In genomic region chr2:100381240-100381639, GRCh38 we compare ENCODE assay signal across 8 cellular contexts. TPM values are rescaled to one million over a fixed set of nuclear protein-coding genes. Genes with fewer than 3 reads are reported as not detected.
DNase-seq lines count a peak whose midpoint lies in the region; ATAC-seq, FAIRE-seq and TF ChIP-seq lines count a peak whose summit lies in the region.

No MANE protein-coding gene starts in this region.

- H3K27ac ChIP-seq in CD4-positive, alpha-beta memory T cell (ENCODE audit: low read depth, low read length): no peak overlapping the region
- H3K27ac ChIP-seq in SJCRH30: no peak overlapping the region

- peak; percentile 95 for TF ChIP-seq CTCF in glutamatergic neuron (IDR thresholded peaks at IDR 0.05; ENCODE audit: partially characterized antibody, unreplicated experiment)

- DNase-seq in CD4-positive, alpha-beta memory T cell: peak in 4 of 5 donors; percentile 38 to 57 (median 54)
- peak; percentile 40 for DNase-seq in LoVo (ENCODE audit: low spot score)
- DNase-seq in SJCRH30: peak; percentile 60 to 86
- peak; percentile 89 for DNase-seq in activated effector memory CD4-positive, alpha-beta T cell treated with anti-CD3 and anti-CD28 coated beads, Interleukin-2, amount 50 U/mL, for 16 hours
- peak; percentile 86 for DNase-seq in glutamatergic neuron
- peak; percentile 90 for DNase-seq in posterior vena cava (ENCODE audit: low spot score)
- DNase-seq in urothelium cell line (ENCODE audit: low spot score): peak; percentile 80

- peaks cover 2 to 11% of the 10 kb centered on the region in 2 donors for H3K27me3 Mint-ChIP-seq in CD4-positive, alpha-beta memory T cell
- H3K27me3 Mint-ChIP-seq in glutamatergic neuron (ENCODE audit: unreplicated experiment): peaks cover 2% of the 10 kb centered on the region

- peaks cover 0 to 1% (median 0%) of the 10 kb centered on the region in 4 donors for H3K4me1 Mint-ChIP-seq in CD4-positive, alpha-beta memory T cell
- peaks cover 2% of the 10 kb centered on the region for H3K4me1 Mint-ChIP-seq in glutamatergic neuron (ENCODE audit: low read depth, unreplicated experiment)

- H3K4me3 ChIP-seq in CD4-positive, alpha-beta memory T cell (ENCODE audit: low read length in 2 of 2): no peak overlapping the region
- no peak overlapping the region for H3K4me3 ChIP-seq in SJCRH30

- no peaks in the 10 kb centered on the region for H3K9me3 ChIP-seq in CD4-positive, alpha-beta memory T cell (ENCODE audit: control insufficient read depth in 1 of 2, low read length in 2 of 2)
- H3K9me3 ChIP-seq in SJCRH30 (replicated peaks): no peaks in the 10 kb centered on the region

- intact Hi-C loops in CD4-positive, alpha-beta memory T cell (cut with micrococcal nuclease): no loop called here
- intact Hi-C loops in posterior vena cava (cut with DNase I): loop anchor here (2.0 to 5.0 kb wide), 2 partner anchors 118 to 119 kb away; no protein-coding TSS in a partner anchor

- H3K36me3 Mint-ChIP-seq in CD4-positive, alpha-beta memory T cell: no peaks in the 10 kb centered on the region
- no peaks in the 10 kb centered on the region for H3K36me3 Mint-ChIP-seq in glutamatergic neuron (ENCODE audit: unreplicated experiment)

- POLR2A ChIA-PET in CD4-positive, alpha-beta memory T cell (lab: Charles Lee; ENCODE audit: partially characterized antibody): no interaction called here

- CTCF ChIA-PET in CD4-positive, alpha-beta memory T cell (lab: Charles Lee; ENCODE audit: partially characterized antibody): interaction anchor here (0.7 to 4.9 kb wide), 12 partner anchors 9 to 822 kb away, joined by 3 to 70 read pairs (median 4); partner anchors contain the start of gene CHST10

- H3K27me3 ChIP-seq in CD4-positive, alpha-beta memory T cell (ENCODE audit: insufficient read depth, low read length): no peaks in the 10 kb centered on the region
- H3K27me3 ChIP-seq in SJCRH30: 0 out of 2 replicates have a peak, but pooled peaks cover 5% of the 10 kb centered on the region

- H3K4me1 ChIP-seq in CD4-positive, alpha-beta memory T cell (ENCODE audit: insufficient read depth, low read length): no peaks in the 10 kb centered on the region
- H3K4me1 ChIP-seq in SJCRH30: no peaks in the 10 kb centered on the region

- peak; percentile 58 for ATAC-seq in GM19468 (IDR thresholded peaks at IDR 0.05; ENCODE audit: extremely low read depth, unreplicated experiment)

- no peaks in the 10 kb centered on the region for H3K36me3 ChIP-seq in CD4-positive, alpha-beta memory T cell (ENCODE audit: insufficient read depth, low read length)
- H3K36me3 ChIP-seq in SJCRH30: no peaks in the 10 kb centered on the region

- no peak for FAIRE-seq in urothelium cell line (lab: Jason Lieb, UNC)

- no peaks in the 10 kb centered on the region for H3K9me3 Mint-ChIP-seq in CD4-positive, alpha-beta memory T cell
- H3K9me3 Mint-ChIP-seq in glutamatergic neuron (ENCODE audit: unreplicated experiment): no peaks in the 10 kb centered on the region

- H3K27ac Mint-ChIP-seq in CD4-positive, alpha-beta memory T cell: no peak overlapping the region
- no peak overlapping the region for H3K27ac Mint-ChIP-seq in glutamatergic neuron (ENCODE audit: unreplicated experiment)

- no peak overlapping the region for H3K4me3 Mint-ChIP-seq in CD4-positive, alpha-beta memory T cell
- H3K4me3 Mint-ChIP-seq in glutamatergic neuron (ENCODE audit: unreplicated experiment): no peak overlapping the region

RNA-seq across cellular contexts. Expression of gene CHST10, which starts 36.2 kb away (rescaled TPM):
- total RNA-seq in CD4-positive, alpha-beta memory T cell: 1 to 10 TPM; 1.4 to 1.7 TPM
- under 1 TPM; 0.24 to 0.98 TPM for polyA plus RNA-seq in CD4-positive, alpha-beta memory T cell
- total RNA-seq in SJCRH30 (2014; rRNA removed; shearing (Covaris generic)): 20.0 and 27.4 TPM in 2 replicates
- 25.0 TPM for total RNA-seq in glutamatergic neuron (ENCODE audit: unreplicated experiment)
- 1 to 10 TPM; 6.3 to 6.9 TPM for total RNA-seq in posterior vena cava

RNA-seq across cellular contexts. Expression of gene LONRF2, which starts 58.9 kb away (rescaled TPM):
- under 1 TPM; 0.03 to 0.06 TPM for total RNA-seq in CD4-positive, alpha-beta memory T cell
- under 1 TPM in 1 of 2 donors, not detected in 1; 0.29 TPM for polyA plus RNA-seq in CD4-positive, alpha-beta memory T cell
- not detected in 2 replicates for total RNA-seq in SJCRH30 (2014; rRNA removed; shearing (Covaris generic))
- total RNA-seq in glutamatergic neuron (ENCODE audit: unreplicated experiment) (1.3 TPM), posterior vena cava (10 to 100 TPM; 15.7 to 19.2 TPM)

Comparison
In these comparisons a context has a peak if more than half of its experiments do, and no peak if none do; other contexts are left out.
1. DNase-seq: peak in every context shown above with its lines; median percentile 90 in posterior vena cava; 89 in activated effector memory CD4-positive, alpha-beta T cell treated with anti-CD3 and anti-CD28 coated beads, Interleukin-2, amount 50 U/mL, for 16 hours; 86 in glutamatergic neuron; 80 in urothelium cell line; 73 in SJCRH30; 54 in CD4-positive, alpha-beta memory T cell; 40 in LoVo.